In genomic region chr14:49945448-49946319, GRCh38 we compare ENCODE assay signal across 10 cellular contexts. TPM values are rescaled to one million over a fixed set of nuclear protein-coding genes. Genes with fewer than 3 reads are reported as not detected.
DNase-seq lines count a peak whose midpoint lies in the region; ATAC-seq and TF ChIP-seq lines count a peak whose summit lies in the region.
"Had no signal": no experiment of that assay in that cellular context is flagged by ENCODE, and none has a peak within 500 bp of the region (broad histone marks: within the 10 kb centered on the region; RNA-seq: fewer than 3 reads in every experiment).

No MANE protein-coding gene starts in this region.

- H3K9me3 Mint-ChIP-seq in activated naive CD4-positive, alpha-beta T cell treated with anti-CD3 and anti-CD28 coated beads, Interleukin-2, amount 50 U/mL, for 72 hours: peaks cover 11 to 19% of the 10 kb centered on the region in 2 donors
- H3K9me3 Mint-ChIP-seq in endodermal cell: no peaks in the 10 kb centered on the region

- peak in 2 of 8 donors; percentile 9 to 44 for ATAC-seq in heart right ventricle
- ATAC-seq in left ventricle myocardium superior: no peak
- ATAC-seq in activated naive CD4-positive, alpha-beta T cell treated with anti-CD3 and anti-CD28 coated beads, Interleukin-2, amount 50 U/mL, for 72 hours: no peak
- peak in 3 of 4 donors; percentile 15 to 33 (median 19) for ATAC-seq in right lobe of liver
- ATAC-seq in GM19328 (IDR thresholded peaks at IDR 0.05; ENCODE audit: unreplicated experiment): no peak

- TF ChIP-seq CTCF in heart right ventricle (IDR thresholded peaks at IDR 0.05) (no peak), right lobe of liver (IDR thresholded peaks at IDR 0.05) (no peak), endodermal cell (conservative IDR thresholded peaks at IDR 0.05) (no peak)

- H3K4me1 Mint-ChIP-seq in endodermal cell: peaks cover 6% of the 10 kb centered on the region

- no peak overlapping the region for H3K9ac ChIP-seq in endodermal cell (ENCODE audit: extremely low read depth, low read length, poor library complexity, severe bottlenecking)

- no peak overlapping the region for H3K4me3 Mint-ChIP-seq in endodermal cell

- H3K36me3 ChIP-seq in heart right ventricle: no peaks in the 10 kb centered on the region
- no peaks in the 10 kb centered on the region for H3K36me3 ChIP-seq in right lobe of liver
- no peaks in the 10 kb centered on the region for H3K36me3 ChIP-seq in urinary bladder (ENCODE audit: insufficient read depth)
- no peaks in the 10 kb centered on the region for H3K36me3 ChIP-seq in endodermal cell (ENCODE audit: control insufficient read depth, insufficient read depth, low read length)
- H3K36me3 ChIP-seq: ovary had no signal

- peaks cover 20 to 27% of the 10 kb centered on the region in 2 donors for H3K36me3 Mint-ChIP-seq in activated naive CD4-positive, alpha-beta T cell treated with anti-CD3 and anti-CD28 coated beads, Interleukin-2, amount 50 U/mL, for 72 hours
- no peaks in the 10 kb centered on the region for H3K36me3 Mint-ChIP-seq in endodermal cell (ENCODE audit: low read depth)

- TF ChIP-seq POLR2A in right lobe of liver (IDR thresholded peaks at IDR 0.05): no peak

- peak overlapping the region; percentile 73 to 88 for H3K27ac Mint-ChIP-seq in activated naive CD4-positive, alpha-beta T cell treated with anti-CD3 and anti-CD28 coated beads, Interleukin-2, amount 50 U/mL, for 72 hours
- no peak overlapping the region for H3K27ac Mint-ChIP-seq in endodermal cell

- H3K27me3 ChIP-seq in heart right ventricle: no peaks in the 10 kb centered on the region
- H3K27me3 ChIP-seq in right lobe of liver: no peaks in the 10 kb centered on the region
- H3K27me3 ChIP-seq in endodermal cell (ENCODE audit: control insufficient read depth, insufficient read depth, low read length, poor library complexity, severe bottlenecking): no peaks in the 10 kb centered on the region
- H3K27me3 ChIP-seq: ovary had no signal

- H3K9me3 ChIP-seq in heart right ventricle: no peaks in the 10 kb centered on the region
- H3K9me3 ChIP-seq in right lobe of liver: no peaks in the 10 kb centered on the region
- H3K9me3 ChIP-seq in endodermal cell (ENCODE audit: control insufficient read depth, low read length): no peaks in the 10 kb centered on the region
- H3K9me3 ChIP-seq: ovary had no signal

- H3K4me3 ChIP-seq in heart right ventricle: no peak overlapping the region
- H3K4me3 ChIP-seq in right lobe of liver: no peak overlapping the region
- no peak overlapping the region for H3K4me3 ChIP-seq in urinary bladder (ENCODE audit: low read depth, low read length)
- no peak overlapping the region for H3K4me3 ChIP-seq in endodermal cell (ENCODE audit: low read length)
- H3K4me3 ChIP-seq: ovary had no signal

- no peaks in the 10 kb centered on the region for H3K27me3 Mint-ChIP-seq in endodermal cell (ENCODE audit: insufficient read depth)

- intact Hi-C loops in heart right ventricle (cut with DNase I) (no loop called here), left ventricle myocardium superior (cut with micrococcal nuclease) (no loop called here), right lobe of liver (cut with DNase I) (no loop called here)

- 83 to 90% methylated on average over 8 of the region's 8 CpGs for WGBS in heart right ventricle, 2 donors
- 68% methylated on average over 4 of the region's 8 CpGs for WGBS in right lobe of liver (ENCODE audit: insufficient coverage, low coverage, low lambda C conversion rate, missing lambda C conversion rate)
- 87% methylated on average over 8 of the region's 8 CpGs for WGBS in urinary bladder
- 94 to 96% methylated on average over 5 to 8 of the region's 8 CpGs for whole genome bisulfite sequencing in endodermal cell (ENCODE audit: insufficient coverage in 1 of 2, insufficient read length in 1 of 2), 2 experiments

- H3K27ac ChIP-seq in heart right ventricle (peak overlapping the region in 8 of 10 donors; percentile 22 to 78 (median 36)), right lobe of liver (no peak overlapping the region), urinary bladder (ENCODE audit: low read depth) (peak overlapping the region; percentile 64), endodermal cell (ENCODE audit: low read depth, low read length) (no peak overlapping the region)
- H3K27ac ChIP-seq: C4-2B, ovary had no signal

- peaks cover 0 to 37% (median 24%) of the 10 kb centered on the region in 9 donors for H3K4me1 ChIP-seq in heart right ventricle
- peaks cover 0 to 10% (median under 1%) of the 10 kb centered on the region in 4 donors for H3K4me1 ChIP-seq in right lobe of liver
- H3K4me1 ChIP-seq in urinary bladder (ENCODE audit: insufficient read depth): no peaks in the 10 kb centered on the region
- H3K4me1 ChIP-seq in endodermal cell (ENCODE audit: control insufficient read depth, insufficient read depth, low read length): no peaks in the 10 kb centered on the region

- no peak for DNase-seq in heart right ventricle
- DNase-seq in left ventricle myocardium superior: no peak
- DNase-seq in activated naive CD4-positive, alpha-beta T cell treated with anti-CD3 and anti-CD28 coated beads, Interleukin-2, amount 50 U/mL, for 72 hours (ENCODE audit: low spot score in 2 of 2): no peak
- DNase-seq in right lobe of liver: no peak
- no peak for DNase-seq in NCI-H1694 treated with DMSO at 0.1 percent for 48 hours (lab: John Stamatoyannopoulos, UW)
- DNase-seq in endodermal cell: no peak
- DNase-seq: ovary had no signal

RNA-seq across cellular contexts. Expression of gene ARF6, which starts 52.8 kb away (rescaled TPM):
- 10 to 100 TPM; 19.0 to 40.5 (median 25.5) TPM for total RNA-seq in heart right ventricle
- 10 to 100 TPM; 11.0 to 19.7 TPM for polyA plus RNA-seq in heart right ventricle
- total RNA-seq in left ventricle myocardium superior: 24.6 TPM
- 100 to 1,000 TPM; 154 to 156 TPM for total RNA-seq in activated naive CD4-positive, alpha-beta T cell treated with anti-CD3 and anti-CD28 coated beads, Interleukin-2, amount 50 U/mL, for 72 hours
- total RNA-seq in right lobe of liver: 10 to 100 TPM; 21.1 to 41.4 (median 32.4) TPM
- total RNA-seq in urinary bladder: 49.1 TPM
- 36.9 TPM for polyA plus RNA-seq in urinary bladder
- total RNA-seq in endodermal cell: 10 to 100 TPM; 45.2 to 46.7 TPM
- polyA plus RNA-seq in endodermal cell (2013, experiment 1 of 2): 33.8 TPM
- polyA plus RNA-seq in endodermal cell (2013, experiment 2 of 2): 35.7 TPM

Comparison
In these comparisons a context has a peak if more than half of its experiments do, and no peak if none do; other contexts are left out.
1. ATAC-seq: peak in right lobe of liver (3 of 4); none in left ventricle myocardium superior (single experiment), activated naive CD4-positive, alpha-beta T cell treated with anti-CD3 and anti-CD28 coated beads, Interleukin-2, amount 50 U/mL, for 72 hours (0 of 2) and GM19328 (single experiment).
2. H3K27ac ChIP-seq: peak in heart right ventricle (8 of 10) and urinary bladder (single experiment); none in right lobe of liver (0 of 3) and endodermal cell (single experiment).